1 cellular context compared by ENCODE assay signal in the genomic region with DNA sequence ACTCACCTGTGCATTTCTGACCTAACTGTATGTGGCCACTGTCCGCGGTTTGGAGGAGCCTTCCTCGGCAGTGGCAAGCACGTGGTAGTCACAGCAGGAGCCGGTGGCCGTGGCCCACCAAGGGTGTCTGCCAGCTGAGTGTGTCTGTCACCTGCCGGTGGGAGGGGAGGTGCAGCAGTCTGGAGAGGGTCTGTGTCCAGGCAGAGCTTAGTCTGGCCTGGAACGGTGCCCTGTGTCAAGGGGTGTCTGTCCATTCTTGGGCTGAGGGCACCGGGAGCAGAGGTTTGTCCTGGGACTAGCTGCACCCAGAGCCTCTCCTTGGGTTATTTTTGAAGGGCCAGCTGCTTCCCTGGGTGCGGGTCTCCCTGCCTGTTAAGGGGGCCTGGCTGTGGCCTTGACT.
TF ChIP-seq lines count a peak whose summit lies in the region.

No MANE protein-coding gene starts in this region.

TF ChIP-seq in WTC11, 78 proteins besides CTCF, POLR2A, EP300 and RAD21 (continued from another document):
- TF ChIP-seq GRHL2 (CRISPR knock-in tag; IDR thresholded peaks at IDR 0.05; ENCODE audit: insufficient replicate concordance, severe bottlenecking) (no peak), ZNF423 (CRISPR knock-in tag; IDR thresholded peaks at IDR 0.05) (no peak), ZNF121 (CRISPR knock-in tag; IDR thresholded peaks at IDR 0.05) (no peak), TEAD4 (CRISPR knock-in tag; IDR thresholded peaks at IDR 0.05) (no peak)
- TF ChIP-seq, protein P1, sequence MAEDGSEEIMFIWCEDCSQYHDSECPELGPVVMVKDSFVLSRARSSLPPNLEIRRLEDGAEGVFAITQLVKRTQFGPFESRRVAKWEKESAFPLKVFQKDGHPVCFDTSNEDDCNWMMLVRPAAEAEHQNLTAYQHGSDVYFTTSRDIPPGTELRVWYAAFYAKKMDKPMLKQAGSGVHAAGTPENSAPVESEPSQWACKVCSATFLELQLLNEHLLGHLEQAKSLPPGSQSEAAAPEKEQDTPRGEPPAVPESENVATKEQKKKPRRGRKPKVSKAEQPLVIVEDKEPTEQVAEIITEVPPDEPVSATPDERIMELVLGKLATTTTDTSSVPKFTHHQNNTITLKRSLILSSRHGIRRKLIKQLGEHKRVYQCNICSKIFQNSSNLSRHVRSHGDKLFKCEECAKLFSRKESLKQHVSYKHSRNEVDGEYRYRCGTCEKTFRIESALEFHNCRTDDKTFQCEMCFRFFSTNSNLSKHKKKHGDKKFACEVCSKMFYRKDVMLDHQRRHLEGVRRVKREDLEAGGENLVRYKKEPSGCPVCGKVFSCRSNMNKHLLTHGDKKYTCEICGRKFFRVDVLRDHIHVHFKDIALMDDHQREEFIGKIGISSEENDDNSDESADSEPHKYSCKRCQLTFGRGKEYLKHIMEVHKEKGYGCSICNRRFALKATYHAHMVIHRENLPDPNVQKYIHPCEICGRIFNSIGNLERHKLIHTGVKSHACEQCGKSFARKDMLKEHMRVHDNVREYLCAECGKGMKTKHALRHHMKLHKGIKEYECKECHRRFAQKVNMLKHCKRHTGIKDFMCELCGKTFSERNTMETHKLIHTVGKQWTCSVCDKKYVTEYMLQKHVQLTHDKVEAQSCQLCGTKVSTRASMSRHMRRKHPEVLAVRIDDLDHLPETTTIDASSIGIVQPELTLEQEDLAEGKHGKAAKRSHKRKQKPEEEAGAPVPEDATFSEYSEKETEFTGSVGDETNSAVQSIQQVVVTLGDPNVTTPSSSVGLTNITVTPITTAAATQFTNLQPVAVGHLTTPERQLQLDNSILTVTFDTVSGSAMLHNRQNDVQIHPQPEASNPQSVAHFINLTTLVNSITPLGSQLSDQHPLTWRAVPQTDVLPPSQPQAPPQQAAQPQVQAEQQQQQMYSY (CRISPR knock-in tag; IDR thresholded peaks at IDR 0.05) = no peak
- TF ChIP-seq, protein P2, sequence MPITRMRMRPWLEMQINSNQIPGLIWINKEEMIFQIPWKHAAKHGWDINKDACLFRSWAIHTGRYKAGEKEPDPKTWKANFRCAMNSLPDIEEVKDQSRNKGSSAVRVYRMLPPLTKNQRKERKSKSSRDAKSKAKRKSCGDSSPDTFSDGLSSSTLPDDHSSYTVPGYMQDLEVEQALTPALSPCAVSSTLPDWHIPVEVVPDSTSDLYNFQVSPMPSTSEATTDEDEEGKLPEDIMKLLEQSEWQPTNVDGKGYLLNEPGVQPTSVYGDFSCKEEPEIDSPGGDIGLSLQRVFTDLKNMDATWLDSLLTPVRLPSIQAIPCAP (CRISPR knock-in tag; IDR thresholded peaks at IDR 0.05) = no peak
